In genomic region chr5:115296130-115296997, GRCh38 we compare ENCODE assay signal across 1 cellular context.
TF ChIP-seq lines count a peak whose summit lies in the region.

Gene CCDC112 (minus strand): TSS chr5:115296654. CDS start chr5:115296543, 111 bp downstream.

TF ChIP-seq in HEK293, 187 proteins besides CTCF, POLR2A, EP300 and RAD21 (continued from another document):
- TF ChIP-seq ZNF518A (tag by site-specific recombination; conservative IDR thresholded peaks at IDR 0.05; ENCODE audit: low read depth) (no peak), ZNF561 (tag by site-specific recombination; IDR thresholded peaks at IDR 0.05; ENCODE audit: borderline replicate concordance) (peak; percentile 86; the same call in 1 of the 2 replicates), KLF1 (tag by site-specific recombination; IDR thresholded peaks at IDR 0.05) (peak; percentile 65), ZBTB17 (tag by site-specific recombination; IDR thresholded peaks at IDR 0.05) (peak; percentile 63), ZIC2 (tag by site-specific recombination; IDR thresholded peaks at IDR 0.05) (peak; percentile 42; the same call in 1 of the 2 replicates), SP2 (tag by site-specific recombination; IDR thresholded peaks at IDR 0.05) (peak; percentile 39), IKZF3 (tag by site-specific recombination; IDR thresholded peaks at IDR 0.05) (0 out of 2 replicates have a peak, but pooled peaks have one; percentile 13), YY2 (tag by site-specific recombination; IDR thresholded peaks at IDR 0.05) (peak; percentile 69; the same call in 1 of the 2 replicates), ZNF2 (tag by site-specific recombination; IDR thresholded peaks at IDR 0.05) (0 out of 2 replicates have a peak, but pooled peaks have one; percentile 48), ZNF501 (tag by site-specific recombination; IDR thresholded peaks at IDR 0.05) (peak; percentile 88), ZNF449 (tag by site-specific recombination; IDR thresholded peaks at IDR 0.05) (peak; percentile 45; the same call in 1 of the 2 replicates), ZNF146 (tag by site-specific recombination; IDR thresholded peaks at IDR 0.05) (no peak), TCF7L2 (IDR thresholded peaks at IDR 0.05; ENCODE audit: borderline replicate concordance, low read depth, low read length) (no peak), MZF1 (tag by site-specific recombination; IDR thresholded peaks at IDR 0.05; ENCODE audit: borderline replicate concordance) (peak; percentile 79), ZSCAN23 (tag by site-specific recombination; IDR thresholded peaks at IDR 0.05) (no peak), SCRT1 (tag by site-specific recombination; IDR thresholded peaks at IDR 0.05; ENCODE audit: borderline replicate concordance) (peak; percentile 81), GLIS1 (tag by site-specific recombination; IDR thresholded peaks at IDR 0.05) (0 out of 2 replicates have a peak, but pooled peaks have one; percentile 25), YY1 (tag by site-specific recombination; IDR thresholded peaks at IDR 0.05) (peak; percentile 84), ELK4 (IDR thresholded peaks at IDR 0.05; ENCODE audit: borderline replicate concordance, low read depth, low read length) (no peak)
- TF ChIP-seq, protein P1, sequence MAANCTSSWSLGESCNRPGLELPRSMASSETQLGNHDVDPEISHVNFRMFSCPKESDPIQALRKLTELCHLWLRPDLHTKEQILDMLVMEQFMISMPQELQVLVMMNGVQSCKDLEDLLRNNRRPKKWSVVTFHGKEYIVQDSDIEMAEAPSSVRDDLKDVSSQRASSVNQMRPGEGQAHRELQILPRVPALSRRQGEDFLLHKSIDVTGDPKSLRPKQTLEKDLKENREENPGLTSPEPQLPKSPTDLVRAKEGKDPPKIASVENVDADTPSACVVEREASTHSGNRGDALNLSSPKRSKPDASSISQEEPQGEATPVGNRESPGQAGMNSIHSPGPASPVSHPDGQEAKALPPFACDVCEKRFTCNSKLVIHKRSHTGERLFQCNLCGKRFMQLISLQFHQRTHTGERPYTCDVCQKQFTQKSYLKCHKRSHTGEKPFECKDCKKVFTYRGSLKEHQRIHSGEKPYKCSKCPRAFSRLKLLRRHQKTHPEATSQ (tag by site-specific recombination; IDR thresholded peaks at IDR 0.05), result peak; percentile 65; the same call in 1 of the 2 replicates
TF ChIP-seq in HEK293: peak in this region for 53.
